In the genomic region with DNA sequence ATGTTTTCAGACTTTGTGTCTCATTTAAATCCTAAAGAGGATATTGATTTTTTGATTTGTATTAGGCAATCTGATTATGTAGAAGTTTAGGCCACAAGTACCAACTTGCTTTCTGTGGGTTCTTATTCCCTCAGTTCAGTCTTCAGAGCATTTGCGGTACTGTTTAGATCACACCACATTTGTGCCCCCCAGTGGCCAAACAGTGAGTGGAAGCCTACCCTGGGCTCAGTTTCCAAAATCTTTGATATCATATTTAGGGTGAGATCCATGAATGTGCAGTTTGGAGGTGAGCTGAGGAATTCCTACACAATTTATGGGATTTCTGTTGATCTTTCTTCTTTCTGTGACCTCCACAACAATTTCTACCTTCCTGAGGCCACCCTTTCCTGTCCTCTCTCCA, we compare ENCODE assay signal across 10 cellular contexts.
DNase-seq lines count a peak whose midpoint lies in the region; ATAC-seq, FAIRE-seq and TF ChIP-seq lines count a peak whose summit lies in the region.
"Had no signal": no experiment of that assay in that cellular context is flagged by ENCODE, and none has a peak within 500 bp of the region (broad histone marks: within the 10 kb centered on the region; RNA-seq: fewer than 3 reads in every experiment).

No MANE protein-coding gene starts in this region.

- intact Hi-C loops in A673 (cut with micrococcal nuclease; ENCODE audit: unreplicated experiment), result loop anchor here (1.0 to 10.0 kb wide), 2 partner anchors 492 to 559 kb away; no protein-coding TSS in a partner anchor

- no peaks in the 10 kb centered on the region for H3K9me3 ChIP-seq in A673 (ENCODE audit: low read depth, low read length, poor library complexity, severe bottlenecking)

- peak; percentile 64 for ATAC-seq in HG03442 (IDR thresholded peaks at IDR 0.05; ENCODE audit: unreplicated experiment)
- no peak for ATAC-seq in GM19467 (IDR thresholded peaks at IDR 0.05; ENCODE audit: unreplicated experiment)
- ATAC-seq: activated CD4-positive, CD25-positive, alpha-beta regulatory T cell treated with anti-CD3 and anti-CD28 coated beads, Interleukin-2, amount 50 U/mL, for 24 hours had no signal

- POLR2A ChIA-PET in A673 (lab: Charles Lee; ENCODE audit: low non-redundant PET), result no interaction called here

- H3K27me3 ChIP-seq in A673 (replicated peaks; ENCODE audit: insufficient read depth, low read depth, low read length, poor library complexity), result no peaks in the 10 kb centered on the region
- no peaks in the 10 kb centered on the region for H3K27me3 ChIP-seq in bronchial epithelial cell (ENCODE audit: control insufficient read depth, insufficient read depth, low read length)

- FAIRE-seq in GM12892 (lab: Jason Lieb, UNC) (no peak), bronchial epithelial cell (lab: Jason Lieb, UNC) (no peak)

- H3K36me3 ChIP-seq in A673 (ENCODE audit: insufficient read depth, low read length, poor library complexity, severe bottlenecking) (no peaks in the 10 kb centered on the region), bronchial epithelial cell (ENCODE audit: control insufficient read depth, insufficient read depth, low read length) (no peaks in the 10 kb centered on the region)

- H3K4me1 ChIP-seq in A673 (ENCODE audit: insufficient read depth, low read length, poor library complexity, severe bottlenecking), result no peaks in the 10 kb centered on the region

- no peak overlapping the region for H3K4me3 ChIP-seq in A673 (ENCODE audit: low read depth, low read length, poor library complexity, severe bottlenecking)
- H3K4me3 ChIP-seq in bronchial epithelial cell (ENCODE audit: low read depth, low read length), result no peak overlapping the region

- CTCF ChIA-PET in A673 (lab: Charles Lee), result no interaction called here

- TF ChIP-seq POLR2A in GM12892 (IDR thresholded peaks at IDR 0.05; ENCODE audit: low read depth, low read length), result no peak

- peak; percentile 62 for TF ChIP-seq CTCF in A673 (conservative IDR thresholded peaks at IDR 0.05; ENCODE audit: low read depth, low read length)
- no peak for TF ChIP-seq CTCF in bronchial epithelial cell (IDR thresholded peaks at IDR 0.05; ENCODE audit: insufficient read depth, low read length, severe bottlenecking)

- H3K27ac ChIP-seq in A673 (ENCODE audit: low read depth, low read length, poor library complexity, severe bottlenecking), result no peak overlapping the region

- no TSS peak for BruUV-seq in A673 (replicated peaks; lab: Mats Ljungman, UMichigan)

- DNase-seq in A673 (ENCODE audit: low spot score), result peak; percentile 52
- peak; percentile 1 for DNase-seq in GM12892 (ENCODE audit: insufficient read length)
- peak; percentile 16 for DNase-seq in bronchial epithelial cell (ENCODE audit: low read depth)
- DNase-seq in NCI-H2227 treated with DMSO at 0.1 percent for 48 hours (lab: John Stamatoyannopoulos, UW), result no peak
- DNase-seq in HK-2 (ENCODE audit: unreplicated experiment), result no peak
- DNase-seq in pons (ENCODE audit: low spot score), result no peak
- DNase-seq: effector CD8-positive, alpha-beta T cell had no signal

Comparison
In these comparisons a context has a peak if more than half of its experiments do, and no peak if none do; other contexts are left out.
1. DNase-seq: peak in A673 (single experiment), GM12892 (single experiment) and bronchial epithelial cell (single experiment); none in NCI-H2227 treated with DMSO at 0.1 percent for 48 hours (single experiment), HK-2 (single experiment) and pons (single experiment).